ENCODE assay signal across 1 cellular context in the genomic region with DNA sequence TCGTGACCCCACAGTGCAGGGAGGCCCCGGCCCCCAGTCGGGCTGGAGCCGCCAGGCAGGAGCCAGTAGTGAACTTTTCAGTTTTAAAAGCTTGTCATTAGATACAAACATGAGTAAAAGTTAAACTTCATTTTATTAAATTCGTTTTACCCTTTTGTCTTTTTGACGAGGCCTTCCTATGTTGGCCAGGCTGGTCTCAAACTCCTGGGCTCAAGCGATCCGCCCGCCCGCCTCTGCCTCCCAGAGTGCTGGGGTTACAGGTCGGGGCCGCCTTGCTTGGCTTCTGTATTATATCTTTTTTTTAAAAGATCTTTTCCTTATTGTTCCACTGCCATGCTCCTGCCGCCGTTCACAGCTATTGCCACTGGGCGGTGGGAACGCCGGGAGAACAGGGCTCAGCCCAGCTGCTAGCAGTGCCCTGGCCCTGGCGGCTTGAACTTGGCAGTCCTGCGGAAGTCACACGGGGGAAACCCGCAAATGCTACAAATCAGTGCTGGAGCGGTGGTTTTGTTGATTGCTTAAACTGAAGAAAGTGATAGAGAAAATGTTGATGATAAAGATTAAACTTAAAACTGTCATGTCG.
TF ChIP-seq lines count a peak whose summit lies in the region.

No MANE protein-coding gene starts in this region.

TF ChIP-seq in HepG2, 621 proteins besides CTCF, POLR2A, EP300 and RAD21 (continues in another document):
- no peak for TF ChIP-seq ZNF230 (CRISPR knock-in tag; IDR thresholded peaks at IDR 0.05)
- TF ChIP-seq ZFP1 (CRISPR knock-in tag; IDR thresholded peaks at IDR 0.05), result no peak
- no peak for TF ChIP-seq CCAR2 (optimal IDR thresholded peaks at IDR 0.05; ENCODE audit: low read depth, low read length)
- TF ChIP-seq ZNF749 (CRISPR knock-in tag; IDR thresholded peaks at IDR 0.05; ENCODE audit: borderline replicate concordance), result no peak
- TF ChIP-seq, protein P1, sequence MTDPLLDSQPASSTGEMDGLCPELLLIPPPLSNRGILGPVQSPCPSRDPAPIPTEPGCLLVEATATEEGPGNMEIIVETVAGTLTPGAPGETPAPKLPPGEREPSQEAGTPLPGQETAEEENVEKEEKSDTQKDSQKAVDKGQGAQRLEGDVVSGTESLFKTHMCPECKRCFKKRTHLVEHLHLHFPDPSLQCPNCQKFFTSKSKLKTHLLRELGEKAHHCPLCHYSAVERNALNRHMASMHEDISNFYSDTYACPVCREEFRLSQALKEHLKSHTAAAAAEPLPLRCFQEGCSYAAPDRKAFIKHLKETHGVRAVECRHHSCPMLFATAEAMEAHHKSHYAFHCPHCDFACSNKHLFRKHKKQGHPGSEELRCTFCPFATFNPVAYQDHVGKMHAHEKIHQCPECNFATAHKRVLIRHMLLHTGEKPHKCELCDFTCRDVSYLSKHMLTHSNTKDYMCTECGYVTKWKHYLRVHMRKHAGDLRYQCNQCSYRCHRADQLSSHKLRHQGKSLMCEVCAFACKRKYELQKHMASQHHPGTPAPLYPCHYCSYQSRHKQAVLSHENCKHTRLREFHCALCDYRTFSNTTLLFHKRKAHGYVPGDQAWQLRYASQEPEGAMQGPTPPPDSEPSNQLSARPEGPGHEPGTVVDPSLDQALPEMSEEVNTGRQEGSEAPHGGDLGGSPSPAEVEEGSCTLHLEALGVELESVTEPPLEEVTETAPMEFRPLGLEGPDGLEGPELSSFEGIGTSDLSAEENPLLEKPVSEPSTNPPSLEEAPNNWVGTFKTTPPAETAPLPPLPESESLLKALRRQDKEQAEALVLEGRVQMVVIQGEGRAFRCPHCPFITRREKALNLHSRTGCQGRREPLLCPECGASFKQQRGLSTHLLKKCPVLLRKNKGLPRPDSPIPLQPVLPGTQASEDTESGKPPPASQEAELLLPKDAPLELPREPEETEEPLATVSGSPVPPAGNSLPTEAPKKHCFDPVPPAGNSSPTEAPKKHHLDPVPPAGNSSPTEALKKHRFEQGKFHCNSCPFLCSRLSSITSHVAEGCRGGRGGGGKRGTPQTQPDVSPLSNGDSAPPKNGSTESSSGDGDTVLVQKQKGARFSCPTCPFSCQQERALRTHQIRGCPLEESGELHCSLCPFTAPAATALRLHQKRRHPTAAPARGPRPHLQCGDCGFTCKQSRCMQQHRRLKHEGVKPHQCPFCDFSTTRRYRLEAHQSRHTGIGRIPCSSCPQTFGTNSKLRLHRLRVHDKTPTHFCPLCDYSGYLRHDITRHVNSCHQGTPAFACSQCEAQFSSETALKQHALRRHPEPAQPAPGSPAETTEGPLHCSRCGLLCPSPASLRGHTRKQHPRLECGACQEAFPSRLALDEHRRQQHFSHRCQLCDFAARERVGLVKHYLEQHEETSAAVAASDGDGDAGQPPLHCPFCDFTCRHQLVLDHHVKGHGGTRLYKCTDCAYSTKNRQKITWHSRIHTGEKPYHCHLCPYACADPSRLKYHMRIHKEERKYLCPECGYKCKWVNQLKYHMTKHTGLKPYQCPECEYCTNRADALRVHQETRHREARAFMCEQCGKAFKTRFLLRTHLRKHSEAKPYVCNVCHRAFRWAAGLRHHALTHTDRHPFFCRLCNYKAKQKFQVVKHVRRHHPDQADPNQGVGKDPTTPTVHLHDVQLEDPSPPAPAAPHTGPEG (CRISPR knock-in tag; IDR thresholded peaks at IDR 0.05), result peak; percentile 62
- TF ChIP-seq, protein P2, sequence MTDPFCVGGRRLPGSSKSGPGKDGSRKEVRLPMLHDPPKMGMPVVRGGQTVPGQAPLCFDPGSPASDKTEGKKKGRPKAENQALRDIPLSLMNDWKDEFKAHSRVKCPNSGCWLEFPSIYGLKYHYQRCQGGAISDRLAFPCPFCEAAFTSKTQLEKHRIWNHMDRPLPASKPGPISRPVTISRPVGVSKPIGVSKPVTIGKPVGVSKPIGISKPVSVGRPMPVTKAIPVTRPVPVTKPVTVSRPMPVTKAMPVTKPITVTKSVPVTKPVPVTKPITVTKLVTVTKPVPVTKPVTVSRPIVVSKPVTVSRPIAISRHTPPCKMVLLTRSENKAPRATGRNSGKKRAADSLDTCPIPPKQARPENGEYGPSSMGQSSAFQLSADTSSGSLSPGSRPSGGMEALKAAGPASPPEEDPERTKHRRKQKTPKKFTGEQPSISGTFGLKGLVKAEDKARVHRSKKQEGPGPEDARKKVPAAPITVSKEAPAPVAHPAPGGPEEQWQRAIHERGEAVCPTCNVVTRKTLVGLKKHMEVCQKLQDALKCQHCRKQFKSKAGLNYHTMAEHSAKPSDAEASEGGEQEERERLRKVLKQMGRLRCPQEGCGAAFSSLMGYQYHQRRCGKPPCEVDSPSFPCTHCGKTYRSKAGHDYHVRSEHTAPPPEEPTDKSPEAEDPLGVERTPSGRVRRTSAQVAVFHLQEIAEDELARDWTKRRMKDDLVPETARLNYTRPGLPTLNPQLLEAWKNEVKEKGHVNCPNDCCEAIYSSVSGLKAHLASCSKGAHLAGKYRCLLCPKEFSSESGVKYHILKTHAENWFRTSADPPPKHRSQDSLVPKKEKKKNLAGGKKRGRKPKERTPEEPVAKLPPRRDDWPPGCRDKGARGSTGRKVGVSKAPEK (CRISPR knock-in tag; IDR thresholded peaks at IDR 0.05; ENCODE audit: borderline replicate concordance), result peak; percentile 18; the same call in 1 of the 2 replicates
- no peak for TF ChIP-seq KMT2B (CRISPR knock-in tag; IDR thresholded peaks at IDR 0.05)
- TF ChIP-seq MED8 (CRISPR knock-in tag; IDR thresholded peaks at IDR 0.05; ENCODE audit: insufficient replicate concordance), result no peak
- TF ChIP-seq, protein P3, sequence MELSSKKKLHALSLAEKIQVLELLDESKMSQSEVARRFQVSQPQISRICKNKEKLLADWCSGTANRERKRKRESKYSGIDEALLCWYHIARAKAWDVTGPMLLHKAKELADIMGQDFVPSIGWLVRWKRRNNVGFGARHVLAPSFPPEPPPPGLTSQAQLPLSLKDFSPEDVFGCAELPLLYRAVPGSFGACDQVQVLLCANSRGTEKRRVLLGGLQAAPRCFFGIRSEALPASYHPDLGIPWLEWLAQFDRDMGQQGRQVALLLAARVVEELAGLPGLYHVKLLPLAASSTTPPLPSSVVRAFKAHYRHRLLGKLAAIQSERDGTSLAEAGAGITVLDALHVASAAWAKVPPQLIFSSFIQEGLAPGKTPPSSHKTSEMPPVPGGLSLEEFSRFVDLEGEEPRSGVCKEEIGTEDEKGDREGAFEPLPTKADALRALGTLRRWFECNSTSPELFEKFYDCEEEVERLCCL (CRISPR knock-in tag; IDR thresholded peaks at IDR 0.05; ENCODE audit: borderline replicate concordance), result no peak
- TF ChIP-seq MEF2D (CRISPR knock-in tag; IDR thresholded peaks at IDR 0.05), result 0 out of 2 replicates have a peak, but pooled peaks have one; percentile 11
- TF ChIP-seq STAG1 (CRISPR knock-in tag; IDR thresholded peaks at IDR 0.05), result peak; percentile 49
- TF ChIP-seq, protein P4, sequence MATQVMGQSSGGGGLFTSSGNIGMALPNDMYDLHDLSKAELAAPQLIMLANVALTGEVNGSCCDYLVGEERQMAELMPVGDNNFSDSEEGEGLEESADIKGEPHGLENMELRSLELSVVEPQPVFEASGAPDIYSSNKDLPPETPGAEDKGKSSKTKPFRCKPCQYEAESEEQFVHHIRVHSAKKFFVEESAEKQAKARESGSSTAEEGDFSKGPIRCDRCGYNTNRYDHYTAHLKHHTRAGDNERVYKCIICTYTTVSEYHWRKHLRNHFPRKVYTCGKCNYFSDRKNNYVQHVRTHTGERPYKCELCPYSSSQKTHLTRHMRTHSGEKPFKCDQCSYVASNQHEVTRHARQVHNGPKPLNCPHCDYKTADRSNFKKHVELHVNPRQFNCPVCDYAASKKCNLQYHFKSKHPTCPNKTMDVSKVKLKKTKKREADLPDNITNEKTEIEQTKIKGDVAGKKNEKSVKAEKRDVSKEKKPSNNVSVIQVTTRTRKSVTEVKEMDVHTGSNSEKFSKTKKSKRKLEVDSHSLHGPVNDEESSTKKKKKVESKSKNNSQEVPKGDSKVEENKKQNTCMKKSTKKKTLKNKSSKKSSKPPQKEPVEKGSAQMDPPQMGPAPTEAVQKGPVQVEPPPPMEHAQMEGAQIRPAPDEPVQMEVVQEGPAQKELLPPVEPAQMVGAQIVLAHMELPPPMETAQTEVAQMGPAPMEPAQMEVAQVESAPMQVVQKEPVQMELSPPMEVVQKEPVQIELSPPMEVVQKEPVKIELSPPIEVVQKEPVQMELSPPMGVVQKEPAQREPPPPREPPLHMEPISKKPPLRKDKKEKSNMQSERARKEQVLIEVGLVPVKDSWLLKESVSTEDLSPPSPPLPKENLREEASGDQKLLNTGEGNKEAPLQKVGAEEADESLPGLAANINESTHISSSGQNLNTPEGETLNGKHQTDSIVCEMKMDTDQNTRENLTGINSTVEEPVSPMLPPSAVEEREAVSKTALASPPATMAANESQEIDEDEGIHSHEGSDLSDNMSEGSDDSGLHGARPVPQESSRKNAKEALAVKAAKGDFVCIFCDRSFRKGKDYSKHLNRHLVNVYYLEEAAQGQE (IDR thresholded peaks at IDR 0.05; ENCODE audit: borderline replicate concordance in 1 of 2, low read depth in 1 of 2, low read length in 2 of 2), result 0 out of 4 replicates have a peak, but pooled peaks of 1 of the 2 experiments have one; percentile 76
- TF ChIP-seq, protein P5, sequence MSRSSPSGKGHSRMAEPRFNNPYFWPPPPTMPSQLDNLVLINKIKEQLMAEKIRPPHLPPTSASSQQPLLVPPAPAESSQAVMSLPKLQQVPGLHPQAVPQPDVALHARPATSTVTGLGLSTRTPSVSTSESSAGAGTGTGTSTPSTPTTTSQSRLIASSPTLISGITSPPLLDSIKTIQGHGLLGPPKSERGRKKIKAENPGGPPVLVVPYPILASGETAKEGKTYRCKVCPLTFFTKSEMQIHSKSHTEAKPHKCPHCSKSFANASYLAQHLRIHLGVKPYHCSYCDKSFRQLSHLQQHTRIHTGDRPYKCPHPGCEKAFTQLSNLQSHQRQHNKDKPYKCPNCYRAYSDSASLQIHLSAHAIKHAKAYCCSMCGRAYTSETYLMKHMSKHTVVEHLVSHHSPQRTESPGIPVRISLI (CRISPR knock-in tag; IDR thresholded peaks at IDR 0.05; ENCODE audit: borderline replicate concordance), result 0 out of 2 replicates have a peak, but pooled peaks have one; percentile 19
- peak; percentile 4; the same call in 1 of the 2 replicates for TF ChIP-seq ZSCAN29 (CRISPR knock-in tag; conservative IDR thresholded peaks at IDR 0.05)
- peak; percentile 20; the same call in 1 of the 2 replicates for TF ChIP-seq NAIF1 (CRISPR knock-in tag; IDR thresholded peaks at IDR 0.05; ENCODE audit: borderline replicate concordance)
- 0 out of 2 replicates have a peak, but pooled peaks have one; percentile 22 for TF ChIP-seq GFI1 (CRISPR knock-in tag; IDR thresholded peaks at IDR 0.05; ENCODE audit: borderline replicate concordance)
- TF ChIP-seq BHLHE40 (IDR thresholded peaks at IDR 0.05; ENCODE audit: low read length), result no peak
- no peak for TF ChIP-seq NR1H2 (CRISPR knock-in tag; IDR thresholded peaks at IDR 0.05; ENCODE audit: borderline replicate concordance, low read depth)
- TF ChIP-seq HNRNPL (IDR thresholded peaks at IDR 0.05; ENCODE audit: low read depth, low read length), result peak; percentile 66; the same call in 1 of the 2 replicates
- no peak for TF ChIP-seq ZNF3 (CRISPR knock-in tag; IDR thresholded peaks at IDR 0.05)
- TF ChIP-seq NR2C2 (CRISPR knock-in tag; IDR thresholded peaks at IDR 0.05; ENCODE audit: borderline replicate concordance), result 0 out of 2 replicates have a peak, but pooled peaks have one; percentile 1
- TF ChIP-seq KLF16 (CRISPR knock-in tag; IDR thresholded peaks at IDR 0.05), result no peak; a peak in 1 of 4 replicates
- TF ChIP-seq GZF1 (CRISPR knock-in tag; IDR thresholded peaks at IDR 0.05), result no peak
- TF ChIP-seq, protein P6, sequence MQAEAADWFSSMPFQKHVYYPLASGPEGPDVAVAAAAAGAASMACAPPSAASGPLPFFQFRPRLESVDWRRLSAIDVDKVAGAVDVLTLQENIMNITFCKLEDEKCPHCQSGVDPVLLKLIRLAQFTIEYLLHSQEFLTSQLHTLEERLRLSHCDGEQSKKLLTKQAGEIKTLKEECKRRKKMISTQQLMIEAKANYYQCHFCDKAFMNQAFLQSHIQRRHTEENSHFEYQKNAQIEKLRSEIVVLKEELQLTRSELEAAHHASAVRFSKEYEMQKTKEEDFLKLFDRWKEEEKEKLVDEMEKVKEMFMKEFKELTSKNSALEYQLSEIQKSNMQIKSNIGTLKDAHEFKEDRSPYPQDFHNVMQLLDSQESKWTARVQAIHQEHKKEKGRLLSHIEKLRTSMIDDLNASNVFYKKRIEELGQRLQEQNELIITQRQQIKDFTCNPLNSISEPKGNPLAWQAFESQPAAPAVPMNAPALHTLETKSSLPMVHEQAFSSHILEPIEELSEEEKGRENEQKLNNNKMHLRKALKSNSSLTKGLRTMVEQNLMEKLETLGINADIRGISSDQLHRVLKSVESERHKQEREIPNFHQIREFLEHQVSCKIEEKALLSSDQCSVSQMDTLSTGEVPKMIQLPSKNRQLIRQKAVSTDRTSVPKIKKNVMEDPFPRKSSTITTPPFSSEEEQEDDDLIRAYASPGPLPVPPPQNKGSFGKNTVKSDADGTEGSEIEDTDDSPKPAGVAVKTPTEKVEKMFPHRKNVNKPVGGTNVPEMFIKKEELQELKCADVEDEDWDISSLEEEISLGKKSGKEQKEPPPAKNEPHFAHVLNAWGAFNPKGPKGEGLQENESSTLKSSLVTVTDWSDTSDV (CRISPR knock-in tag; IDR thresholded peaks at IDR 0.05), result no peak
- no peak for TF ChIP-seq ZFYVE20 (CRISPR knock-in tag; IDR thresholded peaks at IDR 0.05; ENCODE audit: borderline replicate concordance, low read depth)
- TF ChIP-seq CHD4 (IDR thresholded peaks at IDR 0.05; ENCODE audit: borderline replicate concordance, low read length), result peak; percentile 70; the same call in 1 of the 2 replicates
- TF ChIP-seq PCBP2 (optimal IDR thresholded peaks at IDR 0.05; ENCODE audit: low read depth, low read length, poor library complexity, severe bottlenecking), result no peak
- TF ChIP-seq, protein P7, sequence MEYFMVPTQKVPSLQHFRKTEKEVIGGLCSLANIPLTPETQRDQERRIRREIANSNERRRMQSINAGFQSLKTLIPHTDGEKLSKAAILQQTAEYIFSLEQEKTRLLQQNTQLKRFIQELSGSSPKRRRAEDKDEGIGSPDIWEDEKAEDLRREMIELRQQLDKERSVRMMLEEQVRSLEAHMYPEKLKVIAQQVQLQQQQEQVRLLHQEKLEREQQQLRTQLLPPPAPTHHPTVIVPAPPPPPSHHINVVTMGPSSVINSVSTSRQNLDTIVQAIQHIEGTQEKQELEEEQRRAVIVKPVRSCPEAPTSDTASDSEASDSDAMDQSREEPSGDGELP (IDR thresholded peaks at IDR 0.05; ENCODE audit: borderline replicate concordance, low read depth), result peak; percentile 65; the same call in 1 of the 2 replicates
- 0 out of 2 replicates have a peak, but pooled peaks have one; percentile 23 for TF ChIP-seq ZNF841 (CRISPR knock-in tag; IDR thresholded peaks at IDR 0.05; ENCODE audit: borderline replicate concordance)
- no peak for TF ChIP-seq ZNF30 (CRISPR knock-in tag; IDR thresholded peaks at IDR 0.05)
- TF ChIP-seq, protein P8, sequence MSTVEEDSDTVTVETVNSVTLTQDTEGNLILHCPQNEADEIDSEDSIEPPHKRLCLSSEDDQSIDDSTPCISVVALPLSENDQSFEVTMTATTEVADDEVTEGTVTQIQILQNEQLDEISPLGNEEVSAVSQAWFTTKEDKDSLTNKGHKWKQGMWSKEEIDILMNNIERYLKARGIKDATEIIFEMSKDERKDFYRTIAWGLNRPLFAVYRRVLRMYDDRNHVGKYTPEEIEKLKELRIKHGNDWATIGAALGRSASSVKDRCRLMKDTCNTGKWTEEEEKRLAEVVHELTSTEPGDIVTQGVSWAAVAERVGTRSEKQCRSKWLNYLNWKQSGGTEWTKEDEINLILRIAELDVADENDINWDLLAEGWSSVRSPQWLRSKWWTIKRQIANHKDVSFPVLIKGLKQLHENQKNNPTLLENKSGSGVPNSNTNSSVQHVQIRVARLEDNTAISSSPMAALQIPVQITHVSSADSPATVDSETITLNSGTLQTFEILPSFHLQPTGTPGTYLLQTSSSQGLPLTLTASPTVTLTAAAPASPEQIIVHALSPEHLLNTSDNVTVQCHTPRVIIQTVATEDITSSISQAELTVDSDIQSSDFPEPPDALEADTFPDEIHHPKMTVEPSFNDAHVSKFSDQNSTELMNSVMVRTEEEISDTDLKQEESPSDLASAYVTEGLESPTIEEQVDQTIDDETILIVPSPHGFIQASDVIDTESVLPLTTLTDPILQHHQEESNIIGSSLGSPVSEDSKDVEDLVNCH (CRISPR knock-in tag; IDR thresholded peaks at IDR 0.05), result no peak
- no peak for TF ChIP-seq SRF (IDR thresholded peaks at IDR 0.05; ENCODE audit: low read depth, low read length)
